Comparison of ENCODE assay signal across 1 cellular context in genomic region chr14:92688434-92689375, GRCh38.
TF ChIP-seq lines count a peak whose summit lies in the region.

No MANE protein-coding gene starts in this region.

TF ChIP-seq in H1, 55 proteins besides CTCF, POLR2A, EP300 and RAD21:
- TF ChIP-seq TCF12 (IDR thresholded peaks at IDR 0.05; ENCODE audit: low read depth, low read length) = no peak
TF ChIP-seq in H1: peak in this region for 0.
